In genomic region chr11:87038235-87038960, GRCh38 we compare ENCODE assay signal across 8 cellular contexts. TPM values are rescaled to one million over a fixed set of nuclear protein-coding genes. Genes with fewer than 3 reads are reported as not detected.
A peak's percentile ranks its signal among the peaks of the same experiment; 100 is the strongest.
DNase-seq lines count a peak whose midpoint lies in the region; ATAC-seq and TF ChIP-seq lines count a peak whose summit lies in the region.

No MANE protein-coding gene starts in this region.

- H3K9me3 Mint-ChIP-seq in stimulated activated memory B cell treated with anti-CD40 and anti-IgM and Interleukin-4, amounts not matched to agents 10 μg/mL and 1 μg/mL and 100 μg/mL, for 72 hours = no peaks in the 10 kb centered on the region

- H3K4me3 ChIP-seq in AG04450 (ENCODE audit: low read depth, low read length) (peak overlapping the region; percentile 91), adipocyte (ENCODE audit: low read length) (peak overlapping the region; percentile 90), iPS-18c (ENCODE audit: insufficient read depth, low read depth, low read length) (peak overlapping the region; percentile 85)

- peak overlapping the region; percentile 94 for H3K9ac ChIP-seq in adipocyte (ENCODE audit: low read length)

- no peaks in the 10 kb centered on the region for H3K27me3 Mint-ChIP-seq in stimulated activated memory B cell treated with anti-CD40 and anti-IgM and Interleukin-4, amounts not matched to agents 10 μg/mL and 1 μg/mL and 100 μg/mL, for 72 hours

- no peaks in the 10 kb centered on the region for H3K9me3 ChIP-seq in AG04450 (ENCODE audit: control insufficient read depth, insufficient read depth, low read length)
- H3K9me3 ChIP-seq in adipocyte (ENCODE audit: control insufficient read depth, low read length) = no peaks in the 10 kb centered on the region
- no peaks in the 10 kb centered on the region for H3K9me3 ChIP-seq in iPS-18c (ENCODE audit: control insufficient read depth, insufficient read depth, low read length)

- peaks cover 37% of the 10 kb centered on the region for H3K4me1 ChIP-seq in adipocyte (ENCODE audit: control insufficient read depth, insufficient read depth, low read length)

- no peak for ATAC-seq in stimulated activated memory B cell treated with anti-CD40 and anti-IgM and Interleukin-4, amounts not matched to agents 10 μg/mL and 1 μg/mL and 100 μg/mL, for 72 hours
- ATAC-seq in GM21723 (IDR thresholded peaks at IDR 0.05; ENCODE audit: unreplicated experiment) = no peak

- TF ChIP-seq CTCF in AG04450 (IDR thresholded peaks at IDR 0.05; ENCODE audit: low read depth, low read length) = no peak

- CTCF ChIA-PET in AG04450 (lab: Charles Lee) (interaction anchor here (0.6 to 1.7 kb wide), 5 partner anchors 11 to 252 kb away, joined by 3 to 5 read pairs (median 4); no protein-coding TSS in a partner anchor), HEK293T (lab: Yijun Ruan, JAX) (interaction anchor here (1.1 kb wide), 1 partner anchor 59 kb away, joined by 5 read pairs; no protein-coding TSS in a partner anchor)

- no peak overlapping the region for H3K27ac ChIP-seq in AG04450 (ENCODE audit: low read depth, low read length)

- peak overlapping the region; percentile 82 for H3K27ac Mint-ChIP-seq in stimulated activated memory B cell treated with anti-CD40 and anti-IgM and Interleukin-4, amounts not matched to agents 10 μg/mL and 1 μg/mL and 100 μg/mL, for 72 hours

- POLR2A ChIA-PET in AG04450 (lab: Yijun Ruan, JAX) = interaction anchor here (0.6 to 1.2 kb wide), 3 partner anchors 18 to 83 kb away, joined by 3 to 4 read pairs (median 4); partner anchors contain the start of gene FZD4
- POLR2A ChIA-PET in HEK293T (lab: Yijun Ruan, JAX) = interaction anchor here (0.8 to 1.3 kb wide), 5 partner anchors 16 to 133 kb away, joined by 3 to 6 read pairs (median 4); partner anchors contain the start of gene FZD4

- peak overlapping the region; percentile 94 for H3K4me3 Mint-ChIP-seq in stimulated activated memory B cell treated with anti-CD40 and anti-IgM and Interleukin-4, amounts not matched to agents 10 μg/mL and 1 μg/mL and 100 μg/mL, for 72 hours

- no peak for DNase-seq in AG04450 (ENCODE audit: low read depth, low spot score)
- peak; percentile 14 for DNase-seq in HEK293T (ENCODE audit: extremely low spot score)
- DNase-seq in adipocyte (ENCODE audit: low read depth) = peak; percentile 29
- no peak for DNase-seq in NCI-H524 (lab: John Stamatoyannopoulos, UW)
- no peak for DNase-seq in NCI-H774 (lab: John Stamatoyannopoulos, UW)

- peaks cover 52% of the 10 kb centered on the region for H3K4me1 Mint-ChIP-seq in stimulated activated memory B cell treated with anti-CD40 and anti-IgM and Interleukin-4, amounts not matched to agents 10 μg/mL and 1 μg/mL and 100 μg/mL, for 72 hours

- H3K27me3 ChIP-seq in AG04450 (ENCODE audit: control insufficient read depth, insufficient read depth, low read length) = no peaks in the 10 kb centered on the region
- no peaks in the 10 kb centered on the region for H3K27me3 ChIP-seq in adipocyte (replicated peaks; ENCODE audit: control insufficient read depth, insufficient read depth, low read length)

- H3K36me3 ChIP-seq in adipocyte (ENCODE audit: control insufficient read depth, insufficient read depth, low read length, severe bottlenecking) = peaks cover 5% of the 10 kb centered on the region

- peaks cover 25% of the 10 kb centered on the region for H3K36me3 Mint-ChIP-seq in stimulated activated memory B cell treated with anti-CD40 and anti-IgM and Interleukin-4, amounts not matched to agents 10 μg/mL and 1 μg/mL and 100 μg/mL, for 72 hours

TF ChIP-seq in HEK293T, 16 proteins besides CTCF, POLR2A, EP300 and RAD21:
- TF ChIP-seq FOXM1 (IDR thresholded peaks at IDR 0.05; ENCODE audit: borderline replicate concordance) = no peak
- no peak for TF ChIP-seq PKNOX1 (IDR thresholded peaks at IDR 0.05)
- no peak for TF ChIP-seq NFRKB (IDR thresholded peaks at IDR 0.05)
- no peak for TF ChIP-seq SUZ12 (IDR thresholded peaks at IDR 0.05)
- TF ChIP-seq SP1 (IDR thresholded peaks at IDR 0.05) = no peak
- TF ChIP-seq FOXA1 (IDR thresholded peaks at IDR 0.05) = no peak
- peak; percentile 37; the same call in 1 of the 2 replicates for TF ChIP-seq ZNF384 (IDR thresholded peaks at IDR 0.05)
- TF ChIP-seq FOXK2 (IDR thresholded peaks at IDR 0.05) = no peak

RNA-seq across cellular contexts. Expression of gene TMEM135, which starts 0.7 kb away (rescaled TPM):
- 9.5 and 12.6 TPM in 2 replicates for polyA plus RNA-seq in AG04450 (2011; rRNA removed)
- 12.3 and 13.9 TPM in 2 replicates for polyA minus RNA-seq in AG04450 (2011; rRNA and poly(A)+ RNA removed)

Comparison
In these comparisons a context has a peak if more than half of its experiments do, and no peak if none do; other contexts are left out.
1. DNase-seq: peak in HEK293T (single experiment) and adipocyte (single experiment); none in AG04450 (single experiment), NCI-H524 (0 of 2) and NCI-H774 (single experiment).
2. Peak in every context shown above with its lines, with median percentiles within 50 percentile points of each other: H3K4me3 ChIP-seq.